In the genomic region with DNA sequence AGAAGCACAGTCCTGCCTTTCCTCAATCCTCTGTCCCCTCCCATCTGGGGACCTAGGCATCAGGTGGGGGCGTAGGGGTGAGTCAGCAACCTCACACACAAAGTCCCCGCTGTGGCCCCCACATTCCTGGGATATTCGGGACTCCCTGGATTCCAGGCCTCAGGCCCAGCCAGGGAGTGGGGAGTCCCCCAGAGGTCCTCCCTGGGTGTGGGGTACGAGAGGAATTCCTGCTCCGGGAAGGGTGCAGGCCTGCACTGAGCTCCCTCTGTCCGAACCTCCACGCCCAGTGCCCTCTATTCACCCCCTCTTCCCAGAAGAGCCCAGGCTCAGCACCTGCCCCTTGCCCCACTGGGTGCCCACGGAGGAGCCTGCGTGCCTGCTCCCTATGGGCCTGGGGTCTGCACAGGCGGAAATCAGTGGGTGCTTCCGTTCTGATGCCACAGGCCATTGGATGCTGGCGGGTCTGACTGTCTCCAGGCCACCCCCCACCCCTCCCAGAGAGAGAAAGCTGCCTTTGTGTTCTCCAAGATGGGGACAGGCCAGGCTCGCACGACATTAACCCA, we compare ENCODE assay signal across 19 cellular contexts. TPM values are rescaled to one million over a fixed set of nuclear protein-coding genes. Genes with fewer than 3 reads are reported as not detected.
DNase-seq lines count a peak whose midpoint lies in the region; ATAC-seq and TF ChIP-seq lines count a peak whose summit lies in the region.
"Had no signal": no experiment of that assay in that cellular context is flagged by ENCODE, and none has a peak within 500 bp of the region (broad histone marks: within the 10 kb centered on the region; RNA-seq: fewer than 3 reads in every experiment).

No MANE protein-coding gene starts in this region.

- peaks cover 38 to 66% (median 59%) of the 10 kb centered on the region in 10 experiments for H3K4me1 ChIP-seq in BLaER1 treated with 17β-estradiol and CSF1 and Interleukin-3, amounts not matched to agents 10 nM and 100 nM
- H3K4me1 ChIP-seq in neuronal stem cell (ENCODE audit: control insufficient read depth in 2 of 2, insufficient read depth in 1 of 2, low read depth in 1 of 2, low read length in 2 of 2): peaks cover 32 to 46% of the 10 kb centered on the region in 2 donors
- peaks cover 0 to 13% of the 10 kb centered on the region in 2 donors for H3K4me1 ChIP-seq in uterus
- H3K4me1 ChIP-seq: upper lobe of right lung had no signal

- peaks cover 13% of the 10 kb centered on the region for H3K9me3 Mint-ChIP-seq in glutamatergic neuron (ENCODE audit: unreplicated experiment)
- no peaks in the 10 kb centered on the region for H3K9me3 Mint-ChIP-seq in stimulated activated memory B cell treated with anti-CD40 and anti-IgM and Interleukin-4, amounts not matched to agents 10 μg/mL and 1 μg/mL and 100 μg/mL, for 72 hours
- H3K9me3 Mint-ChIP-seq: activated CD8-positive, alpha-beta T cell treated with anti-CD3 and anti-CD28 coated beads for 36 hours; naive B cell had no signal

- no peak for TF ChIP-seq CTCF in glutamatergic neuron (IDR thresholded peaks at IDR 0.05; ENCODE audit: partially characterized antibody, unreplicated experiment)
- no peak for TF ChIP-seq CTCF in uterus (IDR thresholded peaks at IDR 0.05)

- ATAC-seq in HG02763 (IDR thresholded peaks at IDR 0.05; ENCODE audit: unreplicated experiment): no peak
- ATAC-seq in stimulated activated memory B cell treated with anti-CD40 and anti-IgM and Interleukin-4, amounts not matched to agents 10 μg/mL and 1 μg/mL and 100 μg/mL, for 72 hours: no peak
- ATAC-seq: activated CD8-positive, alpha-beta T cell treated with anti-CD3 and anti-CD28 coated beads for 36 hours; upper lobe of right lung had no signal

- H4K91ac ChIP-seq in neuronal stem cell (ENCODE audit: low read depth, low read length, poor library complexity): peak overlapping the region; percentile 54

- no CpG with 5 or more reads among the region's 14 CpGs for WGBS in neuronal stem cell (ENCODE audit: extremely low coverage in 2 of 2, insufficient read length in 2 of 2, insufficient replicate concordance in 1 of 2), 2 donors

- H3K14ac ChIP-seq in neuronal stem cell (ENCODE audit: low read length): no peak overlapping the region

- H3K18ac ChIP-seq in neuronal stem cell (ENCODE audit: low read length): peak overlapping the region; percentile 98

- peak overlapping the region; percentile 97 for H2AK5ac ChIP-seq in neuronal stem cell (ENCODE audit: low read depth, low read length)

- no peaks in the 10 kb centered on the region for H3K9me3 ChIP-seq in BLaER1 treated with 17β-estradiol and CSF1 and Interleukin-3, amounts not matched to agents 10 nM and 100 nM (replicated peaks in 1 of 11)
- H3K9me3 ChIP-seq in neuronal stem cell (replicated peaks in 1 of 2; ENCODE audit: control insufficient read depth in 2 of 2, insufficient read depth in 1 of 2, low read depth in 1 of 2, low read length in 2 of 2): no peaks in the 10 kb centered on the region
- no peaks in the 10 kb centered on the region for H3K9me3 ChIP-seq in uterus
- H3K9me3 ChIP-seq: esophagus squamous epithelium, upper lobe of right lung had no signal

- intact Hi-C loops in uterus (cut with DNase I; ENCODE audit: low total_unique reads): no loop called here

- no peak for TF ChIP-seq POLR2A in uterus (IDR thresholded peaks at IDR 0.05)

- peak overlapping the region; percentile 78 for H2BK120ac ChIP-seq in neuronal stem cell (ENCODE audit: low read depth, low read length)

- DNase-seq in M059J (ENCODE audit: low read depth) (peak; percentile 35), glutamatergic neuron (no peak), neuronal stem cell (ENCODE audit: low spot score) (peak; percentile 45), uterus (no peak)
- DNase-seq in stimulated activated naive CD4-positive, alpha-beta T cell (lab: John Stamatoyannopoulos, UW): no peak
- DNase-seq: ACHN; activated CD8-positive, alpha-beta T cell treated with anti-CD3 and anti-CD28 coated beads for 36 hours; activated gamma-delta T cell; central memory CD4-positive, alpha-beta T cell; esophagus squamous epithelium; naive B cell; NCI-H1436 treated with DMSO at 0.1 percent for 48 hours; NCI-H748 treated with DMSO at 0.1 percent for 48 hours; stimulated activated CD4-positive, alpha-beta T cell treated with anti-CD3 and anti-CD28 coated beads, Interleukin-12 subunit alpha, Interleukin-12 subunit beta, amount 100 ng/mL, for 4 hours; T-helper 9 cell; upper lobe of right lung had no signal

- no peak overlapping the region for H2AFZ ChIP-seq in neuronal stem cell (ENCODE audit: low read length)

- H2BK5ac ChIP-seq in neuronal stem cell (ENCODE audit: low read length): peak overlapping the region; percentile 97

- peak overlapping the region in 9 of 11 experiments; percentile 66 to 85 (median 81); a peak in 18 of 22 replicates for H3K27ac ChIP-seq in BLaER1 treated with 17β-estradiol and CSF1 and Interleukin-3, amounts not matched to agents 10 nM and 100 nM
- H3K27ac ChIP-seq in neuronal stem cell (replicated peaks; ENCODE audit: low read length) (peak overlapping the region; percentile 94), uterus (no peak overlapping the region)
- H3K27ac ChIP-seq: upper lobe of right lung had no signal

- H2BK15ac ChIP-seq in neuronal stem cell (ENCODE audit: low read length): peak overlapping the region; percentile 98

- H3K23ac ChIP-seq in neuronal stem cell (ENCODE audit: low read depth, low read length, poor library complexity): no peak overlapping the region

- no peaks in the 10 kb centered on the region for H3K36me3 ChIP-seq in BLaER1 treated with 17β-estradiol and CSF1 and Interleukin-3, amounts not matched to agents 10 nM and 100 nM
- H3K36me3 ChIP-seq in neuronal stem cell (replicated peaks in 1 of 2; ENCODE audit: control insufficient read depth in 2 of 2, insufficient read depth in 2 of 2, low read length in 2 of 2) (peaks cover 3 to 22% of the 10 kb centered on the region in 2 donors), uterus (no peaks in the 10 kb centered on the region)
- H3K36me3 ChIP-seq: esophagus squamous epithelium, upper lobe of right lung had no signal

- peak overlapping the region in 9 of 11 experiments; percentile 55 to 78 (median 72); a peak in 15 of 22 replicates for H3K9ac ChIP-seq in BLaER1 treated with 17β-estradiol and CSF1 and Interleukin-3, amounts not matched to agents 10 nM and 100 nM
- peak overlapping the region; percentile 81 for H3K9ac ChIP-seq in neuronal stem cell (ENCODE audit: low read depth, low read length, poor library complexity)

- H4K20me1 ChIP-seq in BLaER1 treated with 17β-estradiol and CSF1 and Interleukin-3, amounts not matched to agents 10 nM and 100 nM: peaks cover 0 to 5% (median 0%) of the 10 kb centered on the region in 11 experiments; a peak in 1 of 22 replicates

- no peak overlapping the region for H4K8ac ChIP-seq in neuronal stem cell (ENCODE audit: low read depth, low read length)

- H3K79me1 ChIP-seq in neuronal stem cell (ENCODE audit: low read depth, low read length): peaks cover 9% of the 10 kb centered on the region

- peaks cover 4% of the 10 kb centered on the region for H3K36me3 Mint-ChIP-seq in glutamatergic neuron (ENCODE audit: unreplicated experiment)
- no peaks in the 10 kb centered on the region for H3K36me3 Mint-ChIP-seq in stimulated activated memory B cell treated with anti-CD40 and anti-IgM and Interleukin-4, amounts not matched to agents 10 μg/mL and 1 μg/mL and 100 μg/mL, for 72 hours
- H3K36me3 Mint-ChIP-seq: naive B cell had no signal

- peaks cover 6% of the 10 kb centered on the region for H3K4me1 Mint-ChIP-seq in glutamatergic neuron (ENCODE audit: low read depth, unreplicated experiment)
- peaks cover 23% of the 10 kb centered on the region for H3K4me1 Mint-ChIP-seq in stimulated activated memory B cell treated with anti-CD40 and anti-IgM and Interleukin-4, amounts not matched to agents 10 μg/mL and 1 μg/mL and 100 μg/mL, for 72 hours

- H3K4me2 ChIP-seq in BLaER1 treated with 17β-estradiol and CSF1 and Interleukin-3, amounts not matched to agents 10 nM and 100 nM: peak overlapping the region; percentile 78 to 96 (median 89); a peak in 21 of 22 replicates
- H3K4me2 ChIP-seq in neuronal stem cell (ENCODE audit: insufficient read depth, low read length, poor library complexity, severe bottlenecking): peak overlapping the region; percentile 71

- peak overlapping the region; percentile 30 for H3K4me3 Mint-ChIP-seq in glutamatergic neuron (ENCODE audit: unreplicated experiment)
- no peak overlapping the region for H3K4me3 Mint-ChIP-seq in stimulated activated memory B cell treated with anti-CD40 and anti-IgM and Interleukin-4, amounts not matched to agents 10 μg/mL and 1 μg/mL and 100 μg/mL, for 72 hours
- H3K4me3 Mint-ChIP-seq: activated CD8-positive, alpha-beta T cell treated with anti-CD3 and anti-CD28 coated beads for 36 hours; naive B cell had no signal

- H2BK12ac ChIP-seq in neuronal stem cell (ENCODE audit: low read length): peak overlapping the region; percentile 75

- peaks cover 14% of the 10 kb centered on the region for H3K27me3 Mint-ChIP-seq in glutamatergic neuron (ENCODE audit: unreplicated experiment)
- H3K27me3 Mint-ChIP-seq in stimulated activated memory B cell treated with anti-CD40 and anti-IgM and Interleukin-4, amounts not matched to agents 10 μg/mL and 1 μg/mL and 100 μg/mL, for 72 hours: peaks cover 81% of the 10 kb centered on the region

- H3K27me3 ChIP-seq in BLaER1 treated with 17β-estradiol and CSF1 and Interleukin-3, amounts not matched to agents 10 nM and 100 nM: peaks cover 0 to 18% (median 9%) of the 10 kb centered on the region in 11 experiments; a peak in 15 of 22 replicates
- H3K27me3 ChIP-seq in neuronal stem cell (ENCODE audit: control insufficient read depth in 3 of 3, insufficient read depth in 3 of 3, low read depth in 1 of 3, low read length in 3 of 3): peaks cover 0 to 9% (median 2%) of the 10 kb centered on the region in 3 experiments
- H3K27me3 ChIP-seq in uterus: no peaks in the 10 kb centered on the region

- H3K27ac Mint-ChIP-seq in glutamatergic neuron (ENCODE audit: unreplicated experiment): no peak overlapping the region
- no peak overlapping the region for H3K27ac Mint-ChIP-seq in stimulated activated memory B cell treated with anti-CD40 and anti-IgM and Interleukin-4, amounts not matched to agents 10 μg/mL and 1 μg/mL and 100 μg/mL, for 72 hours
- H3K27ac Mint-ChIP-seq: activated CD8-positive, alpha-beta T cell treated with anti-CD3 and anti-CD28 coated beads for 36 hours had no signal

- peak overlapping the region; percentile 86 for H3K4ac ChIP-seq in neuronal stem cell (ENCODE audit: low read length)

- no peak overlapping the region; a peak in 1 of 20 replicates for H3K4me3 ChIP-seq in BLaER1 treated with 17β-estradiol and CSF1 and Interleukin-3, amounts not matched to agents 10 nM and 100 nM
- H3K4me3 ChIP-seq in neuronal stem cell (ENCODE audit: low read length in 2 of 2) (peak overlapping the region in 1 of 2 donors; percentile 16), uterus (no peak overlapping the region)
- H3K4me3 ChIP-seq: esophagus squamous epithelium, upper lobe of right lung had no signal

RNA-seq across cellular contexts. Expression of gene CADM4, which starts 3.4 kb away (rescaled TPM):
- total RNA-seq in M059J (2014; rRNA removed; shearing (Covaris generic)): 1.5 and 4.0 TPM in 2 replicates
- total RNA-seq in glutamatergic neuron (ENCODE audit: unreplicated experiment) (52.4 TPM), uterus (10 to 100 TPM in 2 of 4 donors, 1 to 10 TPM in 2; 2.1 to 18.6 (median 10.5) TPM)
- 55.1 TPM for polyA plus RNA-seq in neuronal stem cell (2013, experiment 1 of 2)
- polyA plus RNA-seq in neuronal stem cell (2013, experiment 2 of 2): 63.7 TPM

RNA-seq across cellular contexts. Expression of gene ZNF428, which starts 16.8 kb away (rescaled TPM):
- 36.2 and 45.0 TPM in 2 replicates for total RNA-seq in M059J (2014; rRNA removed; shearing (Covaris generic))
- total RNA-seq in glutamatergic neuron (ENCODE audit: unreplicated experiment) (139 TPM), uterus (10 to 100 TPM in 3 of 4 donors, 1 to 10 TPM in 1; 1.5 to 83.3 (median 44.5) TPM)
- 35.6 TPM for polyA plus RNA-seq in neuronal stem cell (2013, experiment 1 of 2)
- 32.7 TPM for polyA plus RNA-seq in neuronal stem cell (2013, experiment 2 of 2)

RNA-seq across cellular contexts. Expression of gene SRRM5, which starts 24.3 kb away (rescaled TPM):
- total RNA-seq in M059J (2014; rRNA removed; shearing (Covaris generic)): 0.05 and 0.30 TPM in 2 replicates
- total RNA-seq in glutamatergic neuron (ENCODE audit: unreplicated experiment) (0.51 TPM), uterus (under 1 TPM in 1 of 4 donors, not detected in 3; 0.58 TPM)
- polyA plus RNA-seq in neuronal stem cell (2013, experiment 1 of 2): 0.20 TPM
- polyA plus RNA-seq in neuronal stem cell (2013, experiment 2 of 2): 0.26 TPM

RNA-seq across cellular contexts. Expression of gene PLAUR, which starts 33.8 kb away (rescaled TPM):
- total RNA-seq in M059J (2014; rRNA removed; shearing (Covaris generic)): 92.1 and 117 TPM in 2 replicates
- 2.9 TPM for total RNA-seq in glutamatergic neuron (ENCODE audit: unreplicated experiment)
- polyA plus RNA-seq in neuronal stem cell (2013, experiment 1 of 2): 22.9 TPM
- 24.0 TPM for polyA plus RNA-seq in neuronal stem cell (2013, experiment 2 of 2)
- total RNA-seq in uterus: 10 to 100 TPM; 15.6 to 69.9 (median 26.7) TPM

RNA-seq across cellular contexts. Expression of gene ZNF576, which starts 39.8 kb away (rescaled TPM):
- total RNA-seq in M059J (2014; rRNA removed; shearing (Covaris generic)): 15.5 and 16.3 TPM in 2 replicates
- total RNA-seq in glutamatergic neuron (ENCODE audit: unreplicated experiment) (15.0 TPM), uterus (10 to 100 TPM in 3 of 4 donors, 1 to 10 TPM in 1; 2.4 to 19.0 (median 12.6) TPM)
- 12.5 TPM for polyA plus RNA-seq in neuronal stem cell (2013, experiment 1 of 2)
- 12.1 TPM for polyA plus RNA-seq in neuronal stem cell (2013, experiment 2 of 2)

Comparison
In these comparisons a context has a peak if more than half of its experiments do, and no peak if none do; other contexts are left out.
1. H3K27ac ChIP-seq: peak in BLaER1 treated with 17β-estradiol and CSF1 and Interleukin-3, amounts not matched to agents 10 nM and 100 nM (9 of 11) and neuronal stem cell (single experiment); none in uterus (0 of 2).
2. DNase-seq: peak in M059J (single experiment) and neuronal stem cell (single experiment); none in glutamatergic neuron (single experiment), uterus (0 of 2) and stimulated activated naive CD4-positive, alpha-beta T cell (0 of 6).